In genomic region chr2:169561364-169561763, GRCh38 we compare ENCODE assay signal across 21 cellular contexts. TPM values are rescaled to one million over a fixed set of nuclear protein-coding genes. Genes with fewer than 3 reads are reported as not detected.
DNase-seq lines count a peak whose midpoint lies in the region; ATAC-seq, FAIRE-seq and TF ChIP-seq lines count a peak whose summit lies in the region.
"Had no signal": no experiment of that assay in that cellular context is flagged by ENCODE, and none has a peak within 500 bp of the region (broad histone marks: within the 10 kb centered on the region; RNA-seq: fewer than 3 reads in every experiment).

No MANE protein-coding gene starts in this region.

- no peaks in the 10 kb centered on the region for H3K27me3 Mint-ChIP-seq in activated T-cell treated with anti-CD3 and anti-CD28 coated beads, Interleukin-2, amount 50 U/mL, for 72 hours (ENCODE audit: low read depth)
- no peaks in the 10 kb centered on the region for H3K27me3 Mint-ChIP-seq in activated T-cell treated with anti-CD3 and anti-CD28 coated beads, Interleukin-2, amount 50 U/mL, for 24 hours
- no peaks in the 10 kb centered on the region for H3K27me3 Mint-ChIP-seq in Calu3 (ENCODE audit: unreplicated experiment)

- no peak for DNase-seq in activated T-cell treated with anti-CD3 and anti-CD28 coated beads, Interleukin-2, amount 50 U/mL, for 72 hours
- no peak for DNase-seq in activated T-cell treated with anti-CD3 and anti-CD28 coated beads, Interleukin-2, amount 50 U/mL, for 24 hours
- DNase-seq in Calu3 (no peak), NCI-H1694 treated with DMSO at 0.1 percent for 48 hours (lab: John Stamatoyannopoulos, UW) (peak; percentile 11), psoas muscle (no peak), head of caudate nucleus (no peak)
- DNase-seq: COR-L47; DMS79; H9; IMR-90; Kasumi-1; MM.1S; NCI-H1417; NCI-H2029 treated with DMSO at 0.1 percent for 48 hours; NCI-H226; NCI-H526; NK-92 treated with Interleukin-12 subunit alpha and Interleukin-12 subunit beta, amount 100 ng/mL, for 24 hours; OCI-M1; SHP77 treated with DMSO at 0.1 percent for 48 hours had no signal

- BruUV-seq in Calu3 (replicated peaks; lab: Mats Ljungman, UMichigan): no TSS peak

- intact Hi-C loops in Calu3 (cut with micrococcal nuclease; ENCODE audit: unreplicated experiment): no loop called here
- intact Hi-C loops in psoas muscle (cut with DNase I): loop anchor here in 1 of 2 donors (5.0 kb wide), 1 partner anchor 94 kb away; no protein-coding TSS in a partner anchor
- intact Hi-C loops in head of caudate nucleus (cut with DNase I): no loop called here

- ATAC-seq in activated T-cell treated with anti-CD3 and anti-CD28 coated beads, Interleukin-2, amount 50 U/mL, for 72 hours (replicated peaks in 1 of 2): no peak
- no peak for ATAC-seq in psoas muscle
- no peak for ATAC-seq in GM18498 (IDR thresholded peaks at IDR 0.05; ENCODE audit: unreplicated experiment)

- H3K4me1 Mint-ChIP-seq in activated T-cell treated with anti-CD3 and anti-CD28 coated beads, Interleukin-2, amount 50 U/mL, for 72 hours (ENCODE audit: low read depth): no peaks in the 10 kb centered on the region
- no peaks in the 10 kb centered on the region for H3K4me1 Mint-ChIP-seq in activated T-cell treated with anti-CD3 and anti-CD28 coated beads, Interleukin-2, amount 50 U/mL, for 24 hours (ENCODE audit: low read depth)
- no peaks in the 10 kb centered on the region for H3K4me1 Mint-ChIP-seq in Calu3 (ENCODE audit: low read depth, unreplicated experiment)
- H3K4me1 Mint-ChIP-seq: H9 had no signal

- peak; percentile 53 for FAIRE-seq in islet of Langerhans (lab: Jason Lieb, UNC)

- no peaks in the 10 kb centered on the region for H3K4me1 ChIP-seq in psoas muscle

- CTCF ChIA-PET in Calu3 (lab: Charles Lee): no interaction called here

- no peak overlapping the region for H3K4me3 Mint-ChIP-seq in activated T-cell treated with anti-CD3 and anti-CD28 coated beads, Interleukin-2, amount 50 U/mL, for 72 hours
- H3K4me3 Mint-ChIP-seq in activated T-cell treated with anti-CD3 and anti-CD28 coated beads, Interleukin-2, amount 50 U/mL, for 24 hours: no peak overlapping the region
- H3K4me3 Mint-ChIP-seq in Calu3 (ENCODE audit: low read depth, unreplicated experiment): no peak overlapping the region
- H3K4me3 Mint-ChIP-seq: H9 had no signal

- WGBS in psoas muscle, 3 donors: 94 to 100% (median 100%) methylated on average over 1 of the region's 1 CpG

- peak overlapping the region; percentile 94 for H3K27ac Mint-ChIP-seq in activated T-cell treated with anti-CD3 and anti-CD28 coated beads, Interleukin-2, amount 50 U/mL, for 72 hours
- no peak overlapping the region for H3K27ac Mint-ChIP-seq in activated T-cell treated with anti-CD3 and anti-CD28 coated beads, Interleukin-2, amount 50 U/mL, for 24 hours
- H3K27ac Mint-ChIP-seq in Calu3 (ENCODE audit: unreplicated experiment): peak overlapping the region; percentile 58

- peaks cover 0 to 42% of the 10 kb centered on the region in 2 donors for H3K36me3 ChIP-seq in psoas muscle (ENCODE audit: insufficient read depth in 1 of 2, low read depth in 1 of 2)

- no peak overlapping the region for H3K4me3 ChIP-seq in psoas muscle

- no peaks in the 10 kb centered on the region for H3K9me3 ChIP-seq in psoas muscle

- TF ChIP-seq CTCF in Calu3 (IDR thresholded peaks at IDR 0.05; ENCODE audit: unreplicated experiment) (no peak), psoas muscle (IDR thresholded peaks at IDR 0.05) (no peak)

- H3K27me3 ChIP-seq in psoas muscle (ENCODE audit: insufficient read depth in 3 of 3, low read length in 2 of 3): no peaks in the 10 kb centered on the region

- H3K36me3 Mint-ChIP-seq in activated T-cell treated with anti-CD3 and anti-CD28 coated beads, Interleukin-2, amount 50 U/mL, for 72 hours (ENCODE audit: insufficient read depth in 2 of 2): peaks cover 5 to 22% of the 10 kb centered on the region in 2 donors
- H3K36me3 Mint-ChIP-seq in activated T-cell treated with anti-CD3 and anti-CD28 coated beads, Interleukin-2, amount 50 U/mL, for 24 hours (ENCODE audit: low read depth): peaks cover 60% of the 10 kb centered on the region
- peaks cover 6% of the 10 kb centered on the region for H3K36me3 Mint-ChIP-seq in Calu3 (ENCODE audit: insufficient read depth, unreplicated experiment)

- no peaks in the 10 kb centered on the region for H3K9me3 Mint-ChIP-seq in activated T-cell treated with anti-CD3 and anti-CD28 coated beads, Interleukin-2, amount 50 U/mL, for 72 hours
- H3K9me3 Mint-ChIP-seq in activated T-cell treated with anti-CD3 and anti-CD28 coated beads, Interleukin-2, amount 50 U/mL, for 24 hours: no peaks in the 10 kb centered on the region
- H3K9me3 Mint-ChIP-seq in Calu3 (ENCODE audit: low read depth, unreplicated experiment): no peaks in the 10 kb centered on the region
- H3K9me3 Mint-ChIP-seq: H9 had no signal

- H3K27ac ChIP-seq in psoas muscle: no peak overlapping the region

RNA-seq across cellular contexts. Expression of gene FASTKD1, which starts 12.3 kb away (rescaled TPM):
- total RNA-seq in activated T-cell treated with anti-CD3 and anti-CD28 coated beads, Interleukin-2, amount 50 U/mL, for 72 hours: 10 to 100 TPM; 40.4 to 46.3 TPM
- total RNA-seq in Calu3 (2022) (26.0 and 27.0 TPM in 2 replicates), psoas muscle (10 to 100 TPM; 12.9 to 35.2 (median 22.5) TPM)
- 10 to 100 TPM; 16.2 to 53.1 (median 40.3) TPM for polyA plus RNA-seq in psoas muscle

RNA-seq across cellular contexts. Expression of gene PPIG, which starts 22.8 kb away (rescaled TPM):
- 10 to 100 TPM; 67.4 to 80.0 TPM for total RNA-seq in activated T-cell treated with anti-CD3 and anti-CD28 coated beads, Interleukin-2, amount 50 U/mL, for 72 hours
- total RNA-seq in Calu3 (2022) (55.4 and 58.3 TPM in 2 replicates), psoas muscle (10 to 100 TPM; 36.8 to 49.6 (median 43.6) TPM)
- polyA plus RNA-seq in psoas muscle: 10 to 100 TPM; 18.9 to 52.5 (median 23.8) TPM

RNA-seq across cellular contexts. Expression of gene KLHL41, which starts 51.9 kb away (rescaled TPM):
- total RNA-seq in activated T-cell treated with anti-CD3 and anti-CD28 coated beads, Interleukin-2, amount 50 U/mL, for 72 hours: under 1 TPM; 0.09 to 0.34 TPM
- total RNA-seq in Calu3 (2022) (0.21 TPM in 1 of 2 replicates, not detected in the other), psoas muscle (1,000 to 10,000 TPM; 3,179 to 3,578 (median 3,364) TPM)
- 1,000 to 10,000 TPM in 2 of 3 donors, 100 to 1,000 TPM in 1; 639 to 3,023 (median 2,979) TPM for polyA plus RNA-seq in psoas muscle
- total RNA-seq: H9 had no signal

Comparison
In these comparisons a context has a peak if more than half of its experiments do, and no peak if none do; other contexts are left out.
1. RNA of gene KLHL41, which starts 51.9 kb away (total RNA-seq): 3,179 to 3,578 TPM in psoas muscle; 0.09 to 0.34 TPM in activated T-cell treated with anti-CD3 and anti-CD28 coated beads, Interleukin-2, amount 50 U/mL, for 72 hours and 0.21 TPM in Calu3; every median in the first group is over 1,000 times any median in the second.